In genomic region chr2:177551989-177552413, GRCh38 we compare ENCODE assay signal across 8 cellular contexts.
A peak's percentile ranks its signal among the peaks of the same experiment; 100 is the strongest.
DNase-seq lines count a peak whose midpoint lies in the region; ATAC-seq and TF ChIP-seq lines count a peak whose summit lies in the region.

No MANE protein-coding gene starts in this region.

- ATAC-seq in aorta (ENCODE audit: low FRiP score) = no peak
- no peak for ATAC-seq in HG02970 (IDR thresholded peaks at IDR 0.05; ENCODE audit: low FRiP score, unreplicated experiment)

- intact Hi-C loops in aorta (cut with DNase I) = loop anchor here (5.0 kb wide), 2 partner anchors 65 to 340 kb away; partner anchors contain the start of gene HNRNPA3 (in 1 of the 2)

- no peaks in the 10 kb centered on the region for H3K9me3 ChIP-seq in ectodermal cell (ENCODE audit: control insufficient read depth, low read length)
- no peaks in the 10 kb centered on the region for H3K9me3 ChIP-seq in aorta (ENCODE audit: control insufficient read depth, low read length)

- peak overlapping the region; percentile 97 for H3K27ac ChIP-seq in ectodermal cell (ENCODE audit: insufficient read depth, low read depth, low read length, poor library complexity, severe bottlenecking)
- no peak overlapping the region for H3K27ac ChIP-seq in aorta (ENCODE audit: low read depth in 1 of 2, low read length in 2 of 2)

- DNase-seq in GM06990 (ENCODE audit: extremely low read depth, insufficient read length) = peak; percentile 38
- DNase-seq in NCI-H510A treated with DMSO at 0.1 percent for 48 hours (lab: John Stamatoyannopoulos, UW) = peak; percentile 52
- DNase-seq in mucosa of gallbladder (ENCODE audit: low spot score) = peak; percentile 12
- peak in 1 of 2 donors; percentile 54 for DNase-seq in aorta
- DNase-seq in GM19238 (ENCODE audit: insufficient read length, low spot score) = no peak
- no peak for DNase-seq in NCI-H526 (lab: John Stamatoyannopoulos, UW)

- H3K36me3 ChIP-seq in GM06990 (ENCODE audit: control insufficient read depth, insufficient read depth, low read length) (no peaks in the 10 kb centered on the region), ectodermal cell (ENCODE audit: control insufficient read depth, insufficient read depth, low read length) (no peaks in the 10 kb centered on the region), aorta (ENCODE audit: control insufficient read depth in 1 of 2, insufficient read depth in 2 of 2, low read length in 1 of 2) (no peaks in the 10 kb centered on the region)

- no peaks in the 10 kb centered on the region for H3K4me1 ChIP-seq in ectodermal cell (ENCODE audit: control insufficient read depth, insufficient read depth, low read length)
- H3K4me1 ChIP-seq in aorta (ENCODE audit: control insufficient read depth in 1 of 2, insufficient read depth in 2 of 2, low read length in 2 of 2) = no peaks in the 10 kb centered on the region

- no peak for TF ChIP-seq CTCF in GM06990 (IDR thresholded peaks at IDR 0.05; ENCODE audit: insufficient read depth, low read length, poor library complexity, severe bottlenecking)

- 78 to 81% methylated on average over 12 of the region's 12 CpGs for WGBS in ectodermal cell, 2 experiments
- 64 to 68% methylated on average over 12 of the region's 12 CpGs for WGBS in aorta, 2 donors

- H3K4me3 ChIP-seq in GM06990 (replicated peaks; ENCODE audit: low read depth, low read length) = peak overlapping the region; percentile 62
- peak overlapping the region; percentile 95 for H3K4me3 ChIP-seq in ectodermal cell (ENCODE audit: insufficient read depth, low read depth, low read length)
- peak overlapping the region; percentile 73 to 86 for H3K4me3 ChIP-seq in aorta (ENCODE audit: low read length in 2 of 2)

- no peaks in the 10 kb centered on the region for H3K27me3 ChIP-seq in GM06990 (replicated peaks; ENCODE audit: control insufficient read depth, insufficient read depth, low read length)
- peaks cover 5% of the 10 kb centered on the region for H3K27me3 ChIP-seq in ectodermal cell (ENCODE audit: control insufficient read depth, insufficient read depth, low read length, poor library complexity, severe bottlenecking)
- H3K27me3 ChIP-seq in aorta (ENCODE audit: control insufficient read depth in 1 of 2, insufficient read depth in 2 of 2, low read length in 1 of 2) = no peaks in the 10 kb centered on the region

Comparison
In these comparisons a context has a peak if more than half of its experiments do, and no peak if none do; other contexts are left out.
1. DNase-seq: peak in GM06990 (single experiment), NCI-H510A treated with DMSO at 0.1 percent for 48 hours (single experiment) and mucosa of gallbladder (single experiment); none in GM19238 (single experiment) and NCI-H526 (0 of 2).
2. Peak in every context shown above with its lines, with median percentiles within 50 percentile points of each other: H3K4me3 ChIP-seq.